8 cellular contexts compared by ENCODE assay signal in the genomic region with DNA sequence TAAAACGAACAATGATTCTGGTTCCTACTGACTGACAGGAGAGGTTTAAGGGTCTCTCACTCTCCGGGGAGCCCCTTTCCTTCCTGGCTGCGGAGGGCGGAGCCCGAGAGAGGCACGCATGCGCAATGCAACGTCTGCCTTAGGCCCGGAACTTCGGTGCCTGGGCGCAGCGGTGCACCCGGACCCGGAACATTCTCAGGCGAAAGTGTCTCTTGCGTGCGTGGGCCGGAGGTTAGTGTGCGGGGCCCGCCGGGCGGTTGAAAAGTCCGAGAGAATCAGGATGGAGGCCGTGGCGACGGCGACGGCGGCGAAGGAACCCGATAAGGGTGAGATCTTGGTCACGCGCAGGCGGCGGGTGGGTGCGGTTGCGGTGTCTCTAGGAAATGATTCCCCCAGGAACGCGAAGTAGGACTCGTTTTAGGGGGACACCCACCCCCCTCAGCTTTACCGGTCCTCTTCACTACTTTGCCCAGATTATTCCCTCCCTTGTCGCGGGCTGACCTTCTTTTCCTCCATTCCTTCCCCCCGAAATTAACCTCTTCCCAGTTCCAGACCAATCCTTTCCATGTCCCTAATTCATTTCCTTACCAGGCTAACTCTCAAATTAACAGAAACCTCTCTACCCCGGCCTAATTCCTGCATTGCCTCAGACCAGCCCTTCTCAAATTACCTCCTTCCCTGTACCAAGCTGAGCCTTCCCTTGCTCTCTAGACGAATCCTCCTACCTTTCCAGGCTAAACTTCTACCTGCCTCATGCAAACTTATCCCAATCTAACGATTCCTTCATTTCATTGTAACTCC. TPM values are rescaled to one million over a fixed set of nuclear protein-coding genes. Genes with fewer than 3 reads are reported as not detected.
DNase-seq lines count a peak whose midpoint lies in the region; ATAC-seq and TF ChIP-seq lines count a peak whose summit lies in the region.

CCDC97 (plus strand) TSS at position 142 of the 801 bp plus-strand sequence; CDS start at position 281, 139 bp downstream.

- WGBS in stomach, 5 donors, result 0 to 1% (median 0%) methylated on average over 35 to 47 of the region's 47 CpGs

- TF ChIP-seq CTCF in LNCaP clone FGC (IDR thresholded peaks at IDR 0.05; ENCODE audit: control insufficient read depth, extremely low read depth, insufficient read depth), result no peak
- TF ChIP-seq CTCF in fibroblast of the aortic adventitia (IDR thresholded peaks at IDR 0.05; ENCODE audit: insufficient read depth, low read length), result no peak
- no peak for TF ChIP-seq CTCF in nephron progenitor cell (IDR thresholded peaks at IDR 0.05)
- peak in 1 of 7 experiments; percentile 26 for TF ChIP-seq CTCF in stomach (IDR thresholded peaks at IDR 0.05)

- H3K4me3 Mint-ChIP-seq in nephron progenitor cell, result peak within 1 kb of the TSS; percentile 94

- no peaks in the 10 kb centered on the region for H3K9me3 ChIP-seq in stomach

- no peaks in the 10 kb centered on the region for H3K9me3 Mint-ChIP-seq in nephron progenitor cell

- peaks cover 27 to 59% (median 56%) of the 10 kb centered on the region in 4 donors for H3K36me3 ChIP-seq in stomach

- H3K4me3 ChIP-seq in LNCaP clone FGC (ENCODE audit: low read depth, low read length) (peak within 1 kb of the TSS; percentile 67), fibroblast of the aortic adventitia (ENCODE audit: low read depth, low read length) (peak within 1 kb of the TSS; percentile 94), stomach (peak within 1 kb of the TSS; percentile 62 to 76 (median 64))

- peak within 1 kb of the TSS; percentile 95 for H3K27ac Mint-ChIP-seq in nephron progenitor cell

- H3K27ac ChIP-seq in stomach, result peak within 1 kb of the TSS; percentile 93 to 98 (median 95)

- H3K27me3 Mint-ChIP-seq in nephron progenitor cell (ENCODE audit: low read depth, poor library complexity), result peaks cover 6% of the 10 kb centered on the region

- TF ChIP-seq POLR2A in Raji (IDR thresholded peaks at IDR 0.05; ENCODE audit: insufficient read depth, low read depth, low read length), result peak; percentile 85
- peak in 1 of 4 donors; percentile 16 for TF ChIP-seq POLR2A in stomach (IDR thresholded peaks at IDR 0.05)

- TF ChIP-seq EP300 in stomach (IDR thresholded peaks at IDR 0.05), result no peak

- H3K4me1 ChIP-seq in stomach, result peaks cover 34 to 73% (median 51%) of the 10 kb centered on the region in 4 donors

- ATAC-seq in GM21737 (IDR thresholded peaks at IDR 0.05; ENCODE audit: unreplicated experiment), result peak; percentile 58

- intact Hi-C loops in stomach (cut with DNase I; ENCODE audit: low total_unique reads), result loop anchor here (10.0 kb wide), 1 partner anchor 45 kb away; the partner anchor contains the start of gene HNRNPUL1

- peaks cover 42% of the 10 kb centered on the region for H3K36me3 Mint-ChIP-seq in nephron progenitor cell (ENCODE audit: low read depth)

- H3K27me3 ChIP-seq in stomach, result no peaks in the 10 kb centered on the region

- DNase-seq in DMS79 (lab: John Stamatoyannopoulos, UW), result peak; percentile 72
- peak; percentile 25 for DNase-seq in LNCaP clone FGC (ENCODE audit: low read depth)
- peak; percentile 81 for DNase-seq in activated effector memory CD4-positive, alpha-beta T cell treated with Interleukin-2 at 50 U/mL for 16 hours
- peak; percentile 92 for DNase-seq in fibroblast of the aortic adventitia (ENCODE audit: low read depth)
- peak; percentile 91 for DNase-seq in nephron progenitor cell
- peak; percentile 89 for DNase-seq in stomach

- peaks cover 46% of the 10 kb centered on the region for H3K4me1 Mint-ChIP-seq in nephron progenitor cell

RNA-seq across cellular contexts. Expression of gene CCDC97, which starts in this region (rescaled TPM):
- 7.9 and 11.4 TPM in 2 replicates for total RNA-seq in fibroblast of the aortic adventitia (ENCODE audit: low replicate concordance)
- total RNA-seq in stomach, result 10 to 100 TPM in 3 of 5 donors, 1 to 10 TPM in 2; 2.2 to 62.6 (median 19.7) TPM
- 10 to 100 TPM in 2 of 3 donors, 1 to 10 TPM in 1; 9.8 to 13.7 (median 13.0) TPM for polyA plus RNA-seq in stomach

Comparison
In these comparisons a context has a peak if more than half of its experiments do, and no peak if none do; other contexts are left out.
1. Peak in every context shown above with its lines: DNase-seq, ATAC-seq, H3K4me3 ChIP-seq and H3K27ac ChIP-seq.
2. DNase-seq: peak in every context shown above with its lines; median percentile 92 in fibroblast of the aortic adventitia; 91 in nephron progenitor cell; 89 in stomach; 81 in activated effector memory CD4-positive, alpha-beta T cell treated with Interleukin-2 at 50 U/mL for 16 hours; 72 in DMS79; 25 in LNCaP clone FGC.